1 cellular context compared by ENCODE assay signal in the genomic region with DNA sequence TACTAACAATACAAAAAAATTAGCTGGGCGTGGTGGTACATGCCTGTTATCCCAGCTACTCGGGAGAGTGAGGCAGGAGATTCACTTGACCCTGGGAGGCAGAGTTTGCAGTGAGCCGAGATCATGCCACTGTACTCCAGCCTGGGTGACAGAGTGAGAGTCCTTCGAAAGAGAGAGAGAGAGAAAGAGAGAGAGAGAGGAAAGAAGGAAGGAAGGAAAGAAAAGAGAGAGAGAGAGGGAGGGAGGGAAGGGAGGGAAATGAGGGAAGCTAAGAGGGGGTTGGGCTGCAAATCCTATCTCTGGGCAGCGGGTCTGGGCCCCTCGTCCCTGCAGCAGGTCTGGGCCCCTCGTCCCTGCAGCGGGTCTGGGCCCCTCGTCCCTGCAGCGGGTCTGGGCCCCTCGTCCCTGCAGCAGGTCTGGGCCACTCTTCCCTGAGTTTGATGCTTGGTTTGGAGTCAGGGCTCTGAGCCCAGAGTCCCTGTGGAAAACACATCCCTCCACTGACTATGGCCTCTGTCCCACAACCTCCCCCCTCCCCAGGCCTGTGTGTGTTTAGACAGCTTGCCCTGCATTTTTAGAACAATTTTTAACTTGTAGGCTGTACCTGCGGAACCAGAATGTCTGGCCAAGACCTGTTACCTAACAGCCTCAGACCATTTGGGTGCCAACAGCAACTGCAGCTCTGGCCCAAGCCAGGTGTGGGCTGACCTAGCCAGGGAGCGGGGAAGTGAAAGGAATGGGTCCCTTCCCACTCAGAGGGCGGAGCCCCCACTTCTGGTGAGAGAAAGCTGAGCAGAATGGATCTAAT.
TF ChIP-seq lines count a peak whose summit lies in the region.

No MANE protein-coding gene starts in this region.

TF ChIP-seq in K562, 482 proteins besides CTCF, POLR2A, EP300 and RAD21 (continued from another document and continues in another):
- TF ChIP-seq, protein P1, sequence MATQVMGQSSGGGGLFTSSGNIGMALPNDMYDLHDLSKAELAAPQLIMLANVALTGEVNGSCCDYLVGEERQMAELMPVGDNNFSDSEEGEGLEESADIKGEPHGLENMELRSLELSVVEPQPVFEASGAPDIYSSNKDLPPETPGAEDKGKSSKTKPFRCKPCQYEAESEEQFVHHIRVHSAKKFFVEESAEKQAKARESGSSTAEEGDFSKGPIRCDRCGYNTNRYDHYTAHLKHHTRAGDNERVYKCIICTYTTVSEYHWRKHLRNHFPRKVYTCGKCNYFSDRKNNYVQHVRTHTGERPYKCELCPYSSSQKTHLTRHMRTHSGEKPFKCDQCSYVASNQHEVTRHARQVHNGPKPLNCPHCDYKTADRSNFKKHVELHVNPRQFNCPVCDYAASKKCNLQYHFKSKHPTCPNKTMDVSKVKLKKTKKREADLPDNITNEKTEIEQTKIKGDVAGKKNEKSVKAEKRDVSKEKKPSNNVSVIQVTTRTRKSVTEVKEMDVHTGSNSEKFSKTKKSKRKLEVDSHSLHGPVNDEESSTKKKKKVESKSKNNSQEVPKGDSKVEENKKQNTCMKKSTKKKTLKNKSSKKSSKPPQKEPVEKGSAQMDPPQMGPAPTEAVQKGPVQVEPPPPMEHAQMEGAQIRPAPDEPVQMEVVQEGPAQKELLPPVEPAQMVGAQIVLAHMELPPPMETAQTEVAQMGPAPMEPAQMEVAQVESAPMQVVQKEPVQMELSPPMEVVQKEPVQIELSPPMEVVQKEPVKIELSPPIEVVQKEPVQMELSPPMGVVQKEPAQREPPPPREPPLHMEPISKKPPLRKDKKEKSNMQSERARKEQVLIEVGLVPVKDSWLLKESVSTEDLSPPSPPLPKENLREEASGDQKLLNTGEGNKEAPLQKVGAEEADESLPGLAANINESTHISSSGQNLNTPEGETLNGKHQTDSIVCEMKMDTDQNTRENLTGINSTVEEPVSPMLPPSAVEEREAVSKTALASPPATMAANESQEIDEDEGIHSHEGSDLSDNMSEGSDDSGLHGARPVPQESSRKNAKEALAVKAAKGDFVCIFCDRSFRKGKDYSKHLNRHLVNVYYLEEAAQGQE (CRISPR knock-in tag; IDR thresholded peaks at IDR 0.05; ENCODE audit: low read depth) = no peak
- TF ChIP-seq NFYB (IDR thresholded peaks at IDR 0.05; ENCODE audit: extremely low read depth, insufficient read length) (no peak), KDM2B (CRISPR knock-in tag; IDR thresholded peaks at IDR 0.05) (no peak), SPI1 (IDR thresholded peaks at IDR 0.05; ENCODE audit: borderline replicate concordance, low read depth, low read length) (peak; percentile 12; the same call in 1 of the 2 replicates), ZNF551 (CRISPR knock-in tag; IDR thresholded peaks at IDR 0.05) (no peak), TAF7 (tag; IDR thresholded peaks at IDR 0.05) (no peak), SMAD4 (CRISPR knock-in tag; conservative IDR thresholded peaks at IDR 0.05) (peak; percentile 61; the same call in 1 of the 2 replicates), ARID2 (IDR thresholded peaks at IDR 0.05) (no peak), LARP7 (IDR thresholded peaks at IDR 0.05) (no peak), NRF1 (conservative IDR thresholded peaks at IDR 0.05 in 1 of 2, IDR thresholded peaks at IDR 0.05 in 1 of 2) (no peak), SP2 (IDR thresholded peaks at IDR 0.05; ENCODE audit: extremely low read depth, low read depth, low read length, poor library complexity, severe bottlenecking) (no peak), ZC3H8 (IDR thresholded peaks at IDR 0.05) (no peak), ZBTB17 (CRISPR knock-in tag; IDR thresholded peaks at IDR 0.05) (no peak), PHB (CRISPR knock-in tag; IDR thresholded peaks at IDR 0.05) (no peak), ARID1B (IDR thresholded peaks at IDR 0.05) (0 out of 2 replicates have a peak, but pooled peaks have one; percentile 6), ZNF146 (CRISPR knock-in tag; IDR thresholded peaks at IDR 0.05; ENCODE audit: unreplicated experiment) (no peak), PRMT5 (CRISPR knock-in tag; IDR thresholded peaks at IDR 0.05) (no peak), SRSF3 (IDR thresholded peaks at IDR 0.05; ENCODE audit: insufficient read depth, low read length) (no peak)
- TF ChIP-seq, protein P2, sequence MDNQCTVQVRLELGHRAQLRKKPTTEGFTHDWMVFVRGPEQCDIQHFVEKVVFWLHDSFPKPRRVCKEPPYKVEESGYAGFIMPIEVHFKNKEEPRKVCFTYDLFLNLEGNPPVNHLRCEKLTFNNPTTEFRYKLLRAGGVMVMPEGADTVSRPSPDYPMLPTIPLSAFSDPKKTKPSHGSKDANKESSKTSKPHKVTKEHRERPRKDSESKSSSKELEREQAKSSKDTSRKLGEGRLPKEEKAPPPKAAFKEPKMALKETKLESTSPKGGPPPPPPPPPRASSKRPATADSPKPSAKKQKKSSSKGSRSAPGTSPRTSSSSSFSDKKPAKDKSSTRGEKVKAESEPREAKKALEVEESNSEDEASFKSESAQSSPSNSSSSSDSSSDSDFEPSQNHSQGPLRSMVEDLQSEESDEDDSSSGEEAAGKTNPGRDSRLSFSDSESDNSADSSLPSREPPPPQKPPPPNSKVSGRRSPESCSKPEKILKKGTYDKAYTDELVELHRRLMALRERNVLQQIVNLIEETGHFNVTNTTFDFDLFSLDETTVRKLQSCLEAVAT (IDR thresholded peaks at IDR 0.05) = peak; percentile 71 to 78; a peak in 3 of 4 replicates
- TF ChIP-seq, protein P3, sequence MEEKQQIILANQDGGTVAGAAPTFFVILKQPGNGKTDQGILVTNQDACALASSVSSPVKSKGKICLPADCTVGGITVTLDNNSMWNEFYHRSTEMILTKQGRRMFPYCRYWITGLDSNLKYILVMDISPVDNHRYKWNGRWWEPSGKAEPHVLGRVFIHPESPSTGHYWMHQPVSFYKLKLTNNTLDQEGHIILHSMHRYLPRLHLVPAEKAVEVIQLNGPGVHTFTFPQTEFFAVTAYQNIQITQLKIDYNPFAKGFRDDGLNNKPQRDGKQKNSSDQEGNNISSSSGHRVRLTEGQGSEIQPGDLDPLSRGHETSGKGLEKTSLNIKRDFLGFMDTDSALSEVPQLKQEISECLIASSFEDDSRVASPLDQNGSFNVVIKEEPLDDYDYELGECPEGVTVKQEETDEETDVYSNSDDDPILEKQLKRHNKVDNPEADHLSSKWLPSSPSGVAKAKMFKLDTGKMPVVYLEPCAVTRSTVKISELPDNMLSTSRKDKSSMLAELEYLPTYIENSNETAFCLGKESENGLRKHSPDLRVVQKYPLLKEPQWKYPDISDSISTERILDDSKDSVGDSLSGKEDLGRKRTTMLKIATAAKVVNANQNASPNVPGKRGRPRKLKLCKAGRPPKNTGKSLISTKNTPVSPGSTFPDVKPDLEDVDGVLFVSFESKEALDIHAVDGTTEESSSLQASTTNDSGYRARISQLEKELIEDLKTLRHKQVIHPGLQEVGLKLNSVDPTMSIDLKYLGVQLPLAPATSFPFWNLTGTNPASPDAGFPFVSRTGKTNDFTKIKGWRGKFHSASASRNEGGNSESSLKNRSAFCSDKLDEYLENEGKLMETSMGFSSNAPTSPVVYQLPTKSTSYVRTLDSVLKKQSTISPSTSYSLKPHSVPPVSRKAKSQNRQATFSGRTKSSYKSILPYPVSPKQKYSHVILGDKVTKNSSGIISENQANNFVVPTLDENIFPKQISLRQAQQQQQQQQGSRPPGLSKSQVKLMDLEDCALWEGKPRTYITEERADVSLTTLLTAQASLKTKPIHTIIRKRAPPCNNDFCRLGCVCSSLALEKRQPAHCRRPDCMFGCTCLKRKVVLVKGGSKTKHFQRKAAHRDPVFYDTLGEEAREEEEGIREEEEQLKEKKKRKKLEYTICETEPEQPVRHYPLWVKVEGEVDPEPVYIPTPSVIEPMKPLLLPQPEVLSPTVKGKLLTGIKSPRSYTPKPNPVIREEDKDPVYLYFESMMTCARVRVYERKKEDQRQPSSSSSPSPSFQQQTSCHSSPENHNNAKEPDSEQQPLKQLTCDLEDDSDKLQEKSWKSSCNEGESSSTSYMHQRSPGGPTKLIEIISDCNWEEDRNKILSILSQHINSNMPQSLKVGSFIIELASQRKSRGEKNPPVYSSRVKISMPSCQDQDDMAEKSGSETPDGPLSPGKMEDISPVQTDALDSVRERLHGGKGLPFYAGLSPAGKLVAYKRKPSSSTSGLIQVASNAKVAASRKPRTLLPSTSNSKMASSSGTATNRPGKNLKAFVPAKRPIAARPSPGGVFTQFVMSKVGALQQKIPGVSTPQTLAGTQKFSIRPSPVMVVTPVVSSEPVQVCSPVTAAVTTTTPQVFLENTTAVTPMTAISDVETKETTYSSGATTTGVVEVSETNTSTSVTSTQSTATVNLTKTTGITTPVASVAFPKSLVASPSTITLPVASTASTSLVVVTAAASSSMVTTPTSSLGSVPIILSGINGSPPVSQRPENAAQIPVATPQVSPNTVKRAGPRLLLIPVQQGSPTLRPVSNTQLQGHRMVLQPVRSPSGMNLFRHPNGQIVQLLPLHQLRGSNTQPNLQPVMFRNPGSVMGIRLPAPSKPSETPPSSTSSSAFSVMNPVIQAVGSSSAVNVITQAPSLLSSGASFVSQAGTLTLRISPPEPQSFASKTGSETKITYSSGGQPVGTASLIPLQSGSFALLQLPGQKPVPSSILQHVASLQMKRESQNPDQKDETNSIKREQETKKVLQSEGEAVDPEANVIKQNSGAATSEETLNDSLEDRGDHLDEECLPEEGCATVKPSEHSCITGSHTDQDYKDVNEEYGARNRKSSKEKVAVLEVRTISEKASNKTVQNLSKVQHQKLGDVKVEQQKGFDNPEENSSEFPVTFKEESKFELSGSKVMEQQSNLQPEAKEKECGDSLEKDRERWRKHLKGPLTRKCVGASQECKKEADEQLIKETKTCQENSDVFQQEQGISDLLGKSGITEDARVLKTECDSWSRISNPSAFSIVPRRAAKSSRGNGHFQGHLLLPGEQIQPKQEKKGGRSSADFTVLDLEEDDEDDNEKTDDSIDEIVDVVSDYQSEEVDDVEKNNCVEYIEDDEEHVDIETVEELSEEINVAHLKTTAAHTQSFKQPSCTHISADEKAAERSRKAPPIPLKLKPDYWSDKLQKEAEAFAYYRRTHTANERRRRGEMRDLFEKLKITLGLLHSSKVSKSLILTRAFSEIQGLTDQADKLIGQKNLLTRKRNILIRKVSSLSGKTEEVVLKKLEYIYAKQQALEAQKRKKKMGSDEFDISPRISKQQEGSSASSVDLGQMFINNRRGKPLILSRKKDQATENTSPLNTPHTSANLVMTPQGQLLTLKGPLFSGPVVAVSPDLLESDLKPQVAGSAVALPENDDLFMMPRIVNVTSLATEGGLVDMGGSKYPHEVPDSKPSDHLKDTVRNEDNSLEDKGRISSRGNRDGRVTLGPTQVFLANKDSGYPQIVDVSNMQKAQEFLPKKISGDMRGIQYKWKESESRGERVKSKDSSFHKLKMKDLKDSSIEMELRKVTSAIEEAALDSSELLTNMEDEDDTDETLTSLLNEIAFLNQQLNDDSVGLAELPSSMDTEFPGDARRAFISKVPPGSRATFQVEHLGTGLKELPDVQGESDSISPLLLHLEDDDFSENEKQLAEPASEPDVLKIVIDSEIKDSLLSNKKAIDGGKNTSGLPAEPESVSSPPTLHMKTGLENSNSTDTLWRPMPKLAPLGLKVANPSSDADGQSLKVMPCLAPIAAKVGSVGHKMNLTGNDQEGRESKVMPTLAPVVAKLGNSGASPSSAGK (IDR thresholded peaks at IDR 0.05) = no peak
- TF ChIP-seq, protein P4, sequence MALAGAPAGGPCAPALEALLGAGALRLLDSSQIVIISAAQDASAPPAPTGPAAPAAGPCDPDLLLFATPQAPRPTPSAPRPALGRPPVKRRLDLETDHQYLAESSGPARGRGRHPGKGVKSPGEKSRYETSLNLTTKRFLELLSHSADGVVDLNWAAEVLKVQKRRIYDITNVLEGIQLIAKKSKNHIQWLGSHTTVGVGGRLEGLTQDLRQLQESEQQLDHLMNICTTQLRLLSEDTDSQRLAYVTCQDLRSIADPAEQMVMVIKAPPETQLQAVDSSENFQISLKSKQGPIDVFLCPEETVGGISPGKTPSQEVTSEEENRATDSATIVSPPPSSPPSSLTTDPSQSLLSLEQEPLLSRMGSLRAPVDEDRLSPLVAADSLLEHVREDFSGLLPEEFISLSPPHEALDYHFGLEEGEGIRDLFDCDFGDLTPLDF (CRISPR knock-in tag; IDR thresholded peaks at IDR 0.05) = no peak
- TF ChIP-seq, protein P5, sequence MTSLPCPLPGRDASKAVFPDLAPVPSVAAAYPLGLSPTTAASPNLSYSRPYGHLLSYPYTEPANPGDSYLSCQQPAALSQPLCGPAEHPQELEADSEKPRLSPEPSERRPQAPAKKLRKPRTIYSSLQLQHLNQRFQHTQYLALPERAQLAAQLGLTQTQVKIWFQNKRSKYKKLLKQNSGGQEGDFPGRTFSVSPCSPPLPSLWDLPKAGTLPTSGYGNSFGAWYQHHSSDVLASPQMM (CRISPR knock-in tag; IDR thresholded peaks at IDR 0.05) = no peak
- TF ChIP-seq, protein P6, sequence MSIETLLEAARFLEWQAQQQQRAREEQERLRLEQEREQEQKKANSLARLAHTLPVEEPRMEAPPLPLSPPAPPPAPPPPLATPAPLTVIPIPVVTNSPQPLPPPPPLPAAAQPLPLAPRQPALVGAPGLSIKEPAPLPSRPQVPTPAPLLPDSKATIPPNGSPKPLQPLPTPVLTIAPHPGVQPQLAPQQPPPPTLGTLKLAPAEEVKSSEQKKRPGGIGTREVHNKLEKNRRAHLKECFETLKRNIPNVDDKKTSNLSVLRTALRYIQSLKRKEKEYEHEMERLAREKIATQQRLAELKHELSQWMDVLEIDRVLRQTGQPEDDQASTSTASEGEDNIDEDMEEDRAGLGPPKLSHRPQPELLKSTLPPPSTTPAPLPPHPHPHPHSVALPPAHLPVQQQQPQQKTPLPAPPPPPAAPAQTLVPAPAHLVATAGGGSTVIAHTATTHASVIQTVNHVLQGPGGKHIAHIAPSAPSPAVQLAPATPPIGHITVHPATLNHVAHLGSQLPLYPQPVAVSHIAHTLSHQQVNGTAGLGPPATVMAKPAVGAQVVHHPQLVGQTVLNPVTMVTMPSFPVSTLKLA (conservative IDR thresholded peaks at IDR 0.05) = no peak
- TF ChIP-seq, protein P7, sequence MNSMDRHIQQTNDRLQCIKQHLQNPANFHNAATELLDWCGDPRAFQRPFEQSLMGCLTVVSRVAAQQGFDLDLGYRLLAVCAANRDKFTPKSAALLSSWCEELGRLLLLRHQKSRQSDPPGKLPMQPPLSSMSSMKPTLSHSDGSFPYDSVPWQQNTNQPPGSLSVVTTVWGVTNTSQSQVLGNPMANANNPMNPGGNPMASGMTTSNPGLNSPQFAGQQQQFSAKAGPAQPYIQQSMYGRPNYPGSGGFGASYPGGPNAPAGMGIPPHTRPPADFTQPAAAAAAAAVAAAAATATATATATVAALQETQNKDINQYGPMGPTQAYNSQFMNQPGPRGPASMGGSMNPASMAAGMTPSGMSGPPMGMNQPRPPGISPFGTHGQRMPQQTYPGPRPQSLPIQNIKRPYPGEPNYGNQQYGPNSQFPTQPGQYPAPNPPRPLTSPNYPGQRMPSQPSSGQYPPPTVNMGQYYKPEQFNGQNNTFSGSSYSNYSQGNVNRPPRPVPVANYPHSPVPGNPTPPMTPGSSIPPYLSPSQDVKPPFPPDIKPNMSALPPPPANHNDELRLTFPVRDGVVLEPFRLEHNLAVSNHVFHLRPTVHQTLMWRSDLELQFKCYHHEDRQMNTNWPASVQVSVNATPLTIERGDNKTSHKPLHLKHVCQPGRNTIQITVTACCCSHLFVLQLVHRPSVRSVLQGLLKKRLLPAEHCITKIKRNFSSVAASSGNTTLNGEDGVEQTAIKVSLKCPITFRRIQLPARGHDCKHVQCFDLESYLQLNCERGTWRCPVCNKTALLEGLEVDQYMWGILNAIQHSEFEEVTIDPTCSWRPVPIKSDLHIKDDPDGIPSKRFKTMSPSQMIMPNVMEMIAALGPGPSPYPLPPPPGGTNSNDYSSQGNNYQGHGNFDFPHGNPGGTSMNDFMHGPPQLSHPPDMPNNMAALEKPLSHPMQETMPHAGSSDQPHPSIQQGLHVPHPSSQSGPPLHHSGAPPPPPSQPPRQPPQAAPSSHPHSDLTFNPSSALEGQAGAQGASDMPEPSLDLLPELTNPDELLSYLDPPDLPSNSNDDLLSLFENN (IDR thresholded peaks at IDR 0.05; ENCODE audit: low read depth in 2 of 2, low read length in 2 of 2) = no peak
- TF ChIP-seq, protein P8, sequence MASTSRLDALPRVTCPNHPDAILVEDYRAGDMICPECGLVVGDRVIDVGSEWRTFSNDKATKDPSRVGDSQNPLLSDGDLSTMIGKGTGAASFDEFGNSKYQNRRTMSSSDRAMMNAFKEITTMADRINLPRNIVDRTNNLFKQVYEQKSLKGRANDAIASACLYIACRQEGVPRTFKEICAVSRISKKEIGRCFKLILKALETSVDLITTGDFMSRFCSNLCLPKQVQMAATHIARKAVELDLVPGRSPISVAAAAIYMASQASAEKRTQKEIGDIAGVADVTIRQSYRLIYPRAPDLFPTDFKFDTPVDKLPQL (IDR thresholded peaks at IDR 0.05; ENCODE audit: extremely low read depth, insufficient read length) = no peak
